ENCODE assay signal across 8 cellular contexts in genomic region chr15:97909291-97909891, GRCh38. TPM values are rescaled to one million over a fixed set of nuclear protein-coding genes. Genes with fewer than 3 reads are reported as not detected.
A peak's percentile ranks its signal among the peaks of the same experiment; 100 is the strongest.
DNase-seq lines count a peak whose midpoint lies in the region; ATAC-seq lines count a peak whose summit lies in the region.

No MANE protein-coding gene starts in this region.

- CTCF ChIA-PET in activated CD4-positive, alpha-beta memory T cell treated with anti-CD3 and anti-CD28 coated beads, Interleukin-2, amount 10 ng/mL, durations not matched to agents 7 days and 5 days (lab: Charles Lee) = interaction anchor here (1.0 to 2.8 kb wide), 2 partner anchors 10 to 269 kb away, joined by 5 to 20 read pairs; no protein-coding TSS in a partner anchor

- H3K9me3 Mint-ChIP-seq in activated CD4-positive, alpha-beta memory T cell treated with anti-CD3 and anti-CD28 coated beads, Interleukin-2, amount 10 ng/mL, durations not matched to agents 7 days and 5 days = no peaks in the 10 kb centered on the region
- no peaks in the 10 kb centered on the region for H3K9me3 Mint-ChIP-seq in stimulated activated naive CD8-positive, alpha-beta T cell treated with anti-CD3 and anti-CD28 coated beads, Interleukin-15, amount 100 ng/mL, for 72 hours

- peak; percentile 99 for ATAC-seq in GM18519 (IDR thresholded peaks at IDR 0.05; ENCODE audit: low FRiP score, unreplicated experiment)
- ATAC-seq in HG03045 (IDR thresholded peaks at IDR 0.05; ENCODE audit: unreplicated experiment) = peak; percentile 76
- peak; percentile 83 for ATAC-seq in stimulated activated naive CD8-positive, alpha-beta T cell treated with anti-CD3 and anti-CD28 coated beads, Interleukin-15, amount 100 ng/mL, for 72 hours

- no peaks in the 10 kb centered on the region for H3K4me1 Mint-ChIP-seq in activated CD4-positive, alpha-beta memory T cell treated with anti-CD3 and anti-CD28 coated beads, Interleukin-2, amount 10 ng/mL, durations not matched to agents 7 days and 5 days
- H3K4me1 Mint-ChIP-seq in stimulated activated naive CD8-positive, alpha-beta T cell treated with anti-CD3 and anti-CD28 coated beads, Interleukin-15, amount 100 ng/mL, for 72 hours = no peaks in the 10 kb centered on the region

- no peaks in the 10 kb centered on the region for H3K36me3 Mint-ChIP-seq in activated CD4-positive, alpha-beta memory T cell treated with anti-CD3 and anti-CD28 coated beads, Interleukin-2, amount 10 ng/mL, durations not matched to agents 7 days and 5 days (ENCODE audit: low read depth)

- no peaks in the 10 kb centered on the region for H3K27me3 Mint-ChIP-seq in activated CD4-positive, alpha-beta memory T cell treated with anti-CD3 and anti-CD28 coated beads, Interleukin-2, amount 10 ng/mL, durations not matched to agents 7 days and 5 days
- peaks cover 48% of the 10 kb centered on the region for H3K27me3 Mint-ChIP-seq in stimulated activated naive CD8-positive, alpha-beta T cell treated with anti-CD3 and anti-CD28 coated beads, Interleukin-15, amount 100 ng/mL, for 72 hours

- POLR2A ChIA-PET in activated CD4-positive, alpha-beta memory T cell treated with anti-CD3 and anti-CD28 coated beads, Interleukin-2, amount 10 ng/mL, durations not matched to agents 7 days and 5 days (lab: Charles Lee) = no interaction called here

- DNase-seq in AML-193 (lab: John Stamatoyannopoulos, UW) (peak; percentile 38 to 42), NCI-H524 treated with DMSO at 0.1 percent for 48 hours (lab: John Stamatoyannopoulos, UW) (peak; percentile 25), epidermal melanocyte (ENCODE audit: insufficient read length, low spot score) (peak; percentile 49), mucosa of gallbladder (ENCODE audit: low spot score) (peak; percentile 65)
- DNase-seq in activated CD4-positive, alpha-beta memory T cell treated with anti-CD3 and anti-CD28 coated beads, Interleukin-2, amount 10 ng/mL, durations not matched to agents 7 days and 5 days = peak; percentile 34
- DNase-seq in stimulated activated naive CD8-positive, alpha-beta T cell treated with anti-CD3 and anti-CD28 coated beads, Interleukin-15, amount 100 ng/mL, for 72 hours = peak; percentile 53 to 56

- H3K4me3 Mint-ChIP-seq in activated CD4-positive, alpha-beta memory T cell treated with anti-CD3 and anti-CD28 coated beads, Interleukin-2, amount 10 ng/mL, durations not matched to agents 7 days and 5 days = no peak overlapping the region
- H3K4me3 Mint-ChIP-seq in stimulated activated naive CD8-positive, alpha-beta T cell treated with anti-CD3 and anti-CD28 coated beads, Interleukin-15, amount 100 ng/mL, for 72 hours = no peak overlapping the region

- no peak overlapping the region for H3K27ac Mint-ChIP-seq in activated CD4-positive, alpha-beta memory T cell treated with anti-CD3 and anti-CD28 coated beads, Interleukin-2, amount 10 ng/mL, durations not matched to agents 7 days and 5 days
- H3K27ac Mint-ChIP-seq in stimulated activated naive CD8-positive, alpha-beta T cell treated with anti-CD3 and anti-CD28 coated beads, Interleukin-15, amount 100 ng/mL, for 72 hours = no peak overlapping the region

RNA-seq across cellular contexts. Expression of gene ARRDC4, which starts 51.1 kb away (rescaled TPM):
- under 1 TPM; 0.13 to 0.18 TPM for total RNA-seq in activated CD4-positive, alpha-beta memory T cell treated with anti-CD3 and anti-CD28 coated beads, Interleukin-2, amount 10 ng/mL, durations not matched to agents 7 days and 5 days
- 28.3 TPM for total RNA-seq in mucosa of gallbladder

Comparison
In these comparisons a context has a peak if more than half of its experiments do, and no peak if none do; other contexts are left out.
1. Peak in every context shown above with its lines: DNase-seq and ATAC-seq.
2. RNA of gene ARRDC4, which starts 51.1 kb away (total RNA-seq): 28.3 TPM in mucosa of gallbladder (single experiment); 0.13 to 0.18 TPM in activated CD4-positive, alpha-beta memory T cell treated with anti-CD3 and anti-CD28 coated beads, Interleukin-2, amount 10 ng/mL, durations not matched to agents 7 days and 5 days; every median in the first group is over 10 times any median in the second.